In the genomic region with DNA sequence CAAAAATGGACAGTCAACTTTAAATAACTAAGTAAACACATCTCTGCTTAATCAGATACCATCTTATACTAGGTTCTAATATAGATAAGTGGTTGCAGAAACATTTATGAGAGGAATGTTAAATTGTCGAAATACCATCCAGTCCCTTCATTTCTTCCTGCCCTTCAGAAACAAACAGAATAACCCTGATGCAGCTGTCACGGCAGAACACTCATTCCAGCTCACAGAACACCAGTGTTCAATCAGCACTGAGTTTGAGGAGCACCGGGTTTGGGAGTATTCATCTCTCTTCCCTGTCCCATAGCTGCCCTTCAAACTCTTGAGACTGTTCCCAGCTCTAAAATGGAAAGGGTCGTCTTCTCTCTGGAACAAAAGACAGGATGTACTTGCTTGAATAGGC, we compare ENCODE assay signal across 1 cellular context.
TF ChIP-seq lines count a peak whose summit lies in the region.

No MANE protein-coding gene starts in this region.

TF ChIP-seq in GM23338, 12 proteins besides CTCF, POLR2A, EP300 and RAD21 (continued from another document):
- TF ChIP-seq, protein P1, sequence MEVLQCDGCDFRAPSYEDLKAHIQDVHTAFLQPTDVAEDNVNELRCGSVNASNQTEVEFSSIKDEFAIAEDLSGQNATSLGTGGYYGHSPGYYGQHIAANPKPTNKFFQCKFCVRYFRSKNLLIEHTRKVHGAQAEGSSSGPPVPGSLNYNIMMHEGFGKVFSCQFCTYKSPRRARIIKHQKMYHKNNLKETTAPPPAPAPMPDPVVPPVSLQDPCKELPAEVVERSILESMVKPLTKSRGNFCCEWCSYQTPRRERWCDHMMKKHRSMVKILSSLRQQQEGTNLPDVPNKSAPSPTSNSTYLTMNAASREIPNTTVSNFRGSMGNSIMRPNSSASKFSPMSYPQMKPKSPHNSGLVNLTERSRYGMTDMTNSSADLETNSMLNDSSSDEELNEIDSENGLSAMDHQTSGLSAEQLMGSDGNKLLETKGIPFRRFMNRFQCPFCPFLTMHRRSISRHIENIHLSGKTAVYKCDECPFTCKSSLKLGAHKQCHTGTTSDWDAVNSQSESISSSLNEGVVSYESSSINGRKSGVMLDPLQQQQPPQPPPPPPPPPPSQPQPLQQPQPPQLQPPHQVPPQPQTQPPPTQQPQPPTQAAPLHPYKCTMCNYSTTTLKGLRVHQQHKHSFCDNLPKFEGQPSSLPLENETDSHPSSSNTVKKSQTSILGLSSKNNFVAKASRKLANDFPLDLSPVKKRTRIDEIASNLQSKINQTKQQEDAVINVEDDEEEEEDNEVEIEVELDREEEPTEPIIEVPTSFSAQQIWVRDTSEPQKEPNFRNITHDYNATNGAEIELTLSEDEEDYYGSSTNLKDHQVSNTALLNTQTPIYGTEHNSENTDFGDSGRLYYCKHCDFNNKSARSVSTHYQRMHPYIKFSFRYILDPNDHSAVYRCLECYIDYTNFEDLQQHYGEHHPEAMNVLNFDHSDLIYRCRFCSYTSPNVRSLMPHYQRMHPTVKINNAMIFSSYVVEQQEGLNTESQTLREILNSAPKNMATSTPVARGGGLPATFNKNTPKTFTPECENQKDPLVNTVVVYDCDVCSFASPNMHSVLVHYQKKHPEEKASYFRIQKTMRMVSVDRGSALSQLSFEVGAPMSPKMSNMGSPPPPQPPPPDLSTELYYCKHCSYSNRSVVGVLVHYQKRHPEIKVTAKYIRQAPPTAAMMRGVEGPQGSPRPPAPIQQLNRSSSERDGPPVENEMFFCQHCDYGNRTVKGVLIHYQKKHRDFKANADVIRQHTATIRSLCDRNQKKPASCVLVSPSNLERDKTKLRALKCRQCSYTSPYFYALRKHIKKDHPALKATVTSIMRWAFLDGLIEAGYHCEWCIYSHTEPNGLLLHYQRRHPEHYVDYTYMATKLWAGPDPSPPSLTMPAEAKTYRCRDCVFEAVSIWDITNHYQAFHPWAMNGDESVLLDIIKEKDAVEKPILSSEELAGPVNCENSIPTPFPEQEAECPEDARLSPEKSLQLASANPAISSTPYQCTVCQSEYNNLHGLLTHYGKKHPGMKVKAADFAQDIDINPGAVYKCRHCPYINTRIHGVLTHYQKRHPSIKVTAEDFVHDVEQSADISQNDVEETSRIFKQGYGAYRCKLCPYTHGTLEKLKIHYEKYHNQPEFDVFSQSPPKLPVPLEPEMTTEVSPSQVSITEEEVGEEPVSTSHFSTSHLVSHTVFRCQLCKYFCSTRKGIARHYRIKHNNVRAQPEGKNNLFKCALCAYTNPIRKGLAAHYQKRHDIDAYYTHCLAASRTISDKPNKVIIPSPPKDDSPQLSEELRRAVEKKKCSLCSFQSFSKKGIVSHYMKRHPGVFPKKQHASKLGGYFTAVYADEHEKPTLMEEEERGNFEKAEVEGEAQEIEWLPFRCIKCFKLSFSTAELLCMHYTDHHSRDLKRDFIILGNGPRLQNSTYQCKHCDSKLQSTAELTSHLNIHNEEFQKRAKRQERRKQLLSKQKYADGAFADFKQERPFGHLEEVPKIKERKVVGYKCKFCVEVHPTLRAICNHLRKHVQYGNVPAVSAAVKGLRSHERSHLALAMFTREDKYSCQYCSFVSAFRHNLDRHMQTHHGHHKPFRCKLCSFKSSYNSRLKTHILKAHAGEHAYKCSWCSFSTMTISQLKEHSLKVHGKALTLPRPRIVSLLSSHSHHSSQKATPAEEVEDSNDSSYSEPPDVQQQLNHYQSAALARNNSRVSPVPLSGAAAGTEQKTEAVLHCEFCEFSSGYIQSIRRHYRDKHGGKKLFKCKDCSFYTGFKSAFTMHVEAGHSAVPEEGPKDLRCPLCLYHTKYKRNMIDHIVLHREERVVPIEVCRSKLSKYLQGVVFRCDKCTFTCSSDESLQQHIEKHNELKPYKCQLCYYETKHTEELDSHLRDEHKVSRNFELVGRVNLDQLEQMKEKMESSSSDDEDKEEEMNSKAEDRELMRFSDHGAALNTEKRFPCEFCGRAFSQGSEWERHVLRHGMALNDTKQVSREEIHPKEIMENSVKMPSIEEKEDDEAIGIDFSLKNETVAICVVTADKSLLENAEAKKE (CRISPR knock-in tag; IDR thresholded peaks at IDR 0.05) = no peak
- no peak for TF ChIP-seq EZH2phosphoT487 (IDR thresholded peaks at IDR 0.05; ENCODE audit: unreplicated experiment)
- TF ChIP-seq JUNB (IDR thresholded peaks at IDR 0.05; ENCODE audit: unreplicated experiment) = no peak
- no peak for TF ChIP-seq NANOG (IDR thresholded peaks at IDR 0.05; ENCODE audit: borderline replicate concordance)
- TF ChIP-seq POLR2AphosphoS5 (IDR thresholded peaks at IDR 0.05; ENCODE audit: low read depth) = no peak
- no peak for TF ChIP-seq ZNF114 (CRISPR knock-in tag; IDR thresholded peaks at IDR 0.05)
- no peak for TF ChIP-seq EZH2 (IDR thresholded peaks at IDR 0.05; ENCODE audit: low read depth, unreplicated experiment)
- no peak for TF ChIP-seq ZNF331 (CRISPR knock-in tag; IDR thresholded peaks at IDR 0.05; ENCODE audit: low read depth)
- no peak for TF ChIP-seq ETS1 (IDR thresholded peaks at IDR 0.05)
- TF ChIP-seq CREB1 (CRISPR knock-in tag; IDR thresholded peaks at IDR 0.05; ENCODE audit: low read depth) = no peak
